Comparison of ENCODE assay signal across 11 cellular contexts in the genomic region with DNA sequence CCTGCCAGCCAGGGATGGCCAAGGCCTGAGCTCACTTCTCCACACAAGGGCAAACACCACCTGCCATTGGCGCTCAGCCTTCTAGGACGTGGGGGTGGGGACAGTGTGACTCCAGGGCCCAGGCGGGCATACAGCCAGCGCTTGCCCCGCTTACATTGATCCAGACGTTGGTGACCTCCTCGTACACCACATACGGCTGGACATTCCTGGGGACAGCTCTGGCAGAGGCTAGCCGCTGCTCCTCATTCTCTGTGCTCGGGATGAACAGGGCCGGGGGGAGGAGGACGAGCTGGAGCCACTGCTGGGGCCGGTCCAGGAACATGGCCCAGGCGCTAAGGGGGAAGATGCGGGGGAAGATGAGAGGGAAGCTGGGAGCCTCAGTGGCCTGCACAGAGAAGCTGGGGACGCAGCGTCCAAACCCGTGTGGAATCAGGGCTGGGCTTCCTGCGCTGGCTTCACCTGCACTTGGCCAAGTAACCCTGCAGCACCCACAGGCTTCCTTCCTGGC. TPM values are rescaled to one million over a fixed set of nuclear protein-coding genes. Genes with fewer than 3 reads are reported as not detected.
A peak's percentile ranks its signal among the peaks of the same experiment; 100 is the strongest.
DNase-seq lines count a peak whose midpoint lies in the region; ATAC-seq and TF ChIP-seq lines count a peak whose summit lies in the region.
"Had no signal": no experiment of that assay in that cellular context is flagged by ENCODE, and none has a peak within 500 bp of the region (broad histone marks: within the 10 kb centered on the region; RNA-seq: fewer than 3 reads in every experiment).

No MANE protein-coding gene starts in this region.

- DNase-seq in Right ventricle myocardium superior (no peak), Right ventricle myocardium inferior (ENCODE audit: missing footprints) (no peak), epithelial cell of prostate (ENCODE audit: low read depth, low spot score) (no peak), myocyte (ENCODE audit: low read depth) (peak; percentile 82), hepatic stellate cell (ENCODE audit: low spot score) (no peak), AG20443 (ENCODE audit: low spot score) (no peak), T-helper 1 cell (no peak), HEK293T (ENCODE audit: extremely low spot score) (no peak)
- DNase-seq: activated naive CD4-positive, alpha-beta T cell treated with anti-CD3 and anti-CD28 coated beads, Interleukin-2, amount 50 U/mL, for 16 hours; Kasumi-1; testis had no signal

- H3K27ac ChIP-seq in epithelial cell of prostate: peak overlapping the region; percentile 95
- H3K27ac ChIP-seq: testis had no signal

- ATAC-seq in Right ventricle myocardium superior (ENCODE audit: poor library complexity) (peak; percentile 13), Right ventricle myocardium inferior (no peak)

- POLR2A ChIA-PET in HEK293T (lab: Yijun Ruan, JAX): no interaction called here

- CTCF ChIA-PET in HEK293T (lab: Yijun Ruan, JAX): interaction anchor here (0.7 kb wide), 1 partner anchor 96 kb away, joined by 3 read pairs; no protein-coding TSS in a partner anchor

- intact Hi-C loops in Right ventricle myocardium superior (cut with DNase I): no loop called here
- intact Hi-C loops in Right ventricle myocardium inferior (cut with DNase I): no loop called here

TF ChIP-seq in HEK293T, 16 proteins besides CTCF, POLR2A, EP300 and RAD21:
- TF ChIP-seq ZNF384 (IDR thresholded peaks at IDR 0.05): no peak
- TF ChIP-seq ELF4 (IDR thresholded peaks at IDR 0.05): no peak
- no peak for TF ChIP-seq FOXA1 (IDR thresholded peaks at IDR 0.05)
- TF ChIP-seq NFRKB (IDR thresholded peaks at IDR 0.05): no peak
- TF ChIP-seq CTBP1 (IDR thresholded peaks at IDR 0.05; ENCODE audit: borderline replicate concordance): no peak
- no peak for TF ChIP-seq FOXM1 (IDR thresholded peaks at IDR 0.05; ENCODE audit: borderline replicate concordance)
- no peak for TF ChIP-seq BHLHE40 (IDR thresholded peaks at IDR 0.05; ENCODE audit: borderline replicate concordance)
- no peak for TF ChIP-seq HDGF (IDR thresholded peaks at IDR 0.05; ENCODE audit: borderline replicate concordance)
- TF ChIP-seq SUZ12 (IDR thresholded peaks at IDR 0.05): no peak
- TF ChIP-seq, protein P1, sequence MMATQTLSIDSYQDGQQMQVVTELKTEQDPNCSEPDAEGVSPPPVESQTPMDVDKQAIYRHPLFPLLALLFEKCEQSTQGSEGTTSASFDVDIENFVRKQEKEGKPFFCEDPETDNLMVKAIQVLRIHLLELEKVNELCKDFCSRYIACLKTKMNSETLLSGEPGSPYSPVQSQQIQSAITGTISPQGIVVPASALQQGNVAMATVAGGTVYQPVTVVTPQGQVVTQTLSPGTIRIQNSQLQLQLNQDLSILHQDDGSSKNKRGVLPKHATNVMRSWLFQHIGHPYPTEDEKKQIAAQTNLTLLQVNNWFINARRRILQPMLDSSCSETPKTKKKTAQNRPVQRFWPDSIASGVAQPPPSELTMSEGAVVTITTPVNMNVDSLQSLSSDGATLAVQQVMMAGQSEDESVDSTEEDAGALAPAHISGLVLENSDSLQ (IDR thresholded peaks at IDR 0.05): no peak
- TF ChIP-seq LEF1 (IDR thresholded peaks at IDR 0.05; ENCODE audit: borderline replicate concordance): no peak
- no peak for TF ChIP-seq FOXK2 (IDR thresholded peaks at IDR 0.05)
- no peak for TF ChIP-seq SP1 (IDR thresholded peaks at IDR 0.05)
- TF ChIP-seq TARDBP (IDR thresholded peaks at IDR 0.05): no peak
- no peak for TF ChIP-seq L3MBTL2 (conservative IDR thresholded peaks at IDR 0.05)
- TF ChIP-seq ARNT (IDR thresholded peaks at IDR 0.05): no peak

RNA-seq across cellular contexts. Expression of a gene that starts 25.1 kb away (rescaled TPM):
- total RNA-seq in Right ventricle myocardium superior (23.2 TPM), Right ventricle myocardium inferior (29.8 TPM), myocyte (64.6 and 65.2 TPM in 2 replicates)
- polyA plus RNA-seq in myocyte (2012): 274 TPM

RNA-seq across cellular contexts. Expression of a gene that starts 28.4 kb away (rescaled TPM):
- 54.0 TPM for total RNA-seq in Right ventricle myocardium superior
- total RNA-seq in Right ventricle myocardium inferior: 52.7 TPM
- total RNA-seq in myocyte: 44.7 and 49.4 TPM in 2 replicates
- polyA plus RNA-seq in myocyte (2012): 38.3 TPM

RNA-seq across cellular contexts. Expression of a gene that starts 56.0 kb away (rescaled TPM):
- 4.6 TPM for total RNA-seq in Right ventricle myocardium superior
- 4.4 TPM for total RNA-seq in Right ventricle myocardium inferior
- 3.7 and 7.5 TPM in 2 replicates for total RNA-seq in myocyte
- polyA plus RNA-seq in myocyte (2012): 8.0 TPM
